1 cellular context compared by ENCODE assay signal in the genomic region with DNA sequence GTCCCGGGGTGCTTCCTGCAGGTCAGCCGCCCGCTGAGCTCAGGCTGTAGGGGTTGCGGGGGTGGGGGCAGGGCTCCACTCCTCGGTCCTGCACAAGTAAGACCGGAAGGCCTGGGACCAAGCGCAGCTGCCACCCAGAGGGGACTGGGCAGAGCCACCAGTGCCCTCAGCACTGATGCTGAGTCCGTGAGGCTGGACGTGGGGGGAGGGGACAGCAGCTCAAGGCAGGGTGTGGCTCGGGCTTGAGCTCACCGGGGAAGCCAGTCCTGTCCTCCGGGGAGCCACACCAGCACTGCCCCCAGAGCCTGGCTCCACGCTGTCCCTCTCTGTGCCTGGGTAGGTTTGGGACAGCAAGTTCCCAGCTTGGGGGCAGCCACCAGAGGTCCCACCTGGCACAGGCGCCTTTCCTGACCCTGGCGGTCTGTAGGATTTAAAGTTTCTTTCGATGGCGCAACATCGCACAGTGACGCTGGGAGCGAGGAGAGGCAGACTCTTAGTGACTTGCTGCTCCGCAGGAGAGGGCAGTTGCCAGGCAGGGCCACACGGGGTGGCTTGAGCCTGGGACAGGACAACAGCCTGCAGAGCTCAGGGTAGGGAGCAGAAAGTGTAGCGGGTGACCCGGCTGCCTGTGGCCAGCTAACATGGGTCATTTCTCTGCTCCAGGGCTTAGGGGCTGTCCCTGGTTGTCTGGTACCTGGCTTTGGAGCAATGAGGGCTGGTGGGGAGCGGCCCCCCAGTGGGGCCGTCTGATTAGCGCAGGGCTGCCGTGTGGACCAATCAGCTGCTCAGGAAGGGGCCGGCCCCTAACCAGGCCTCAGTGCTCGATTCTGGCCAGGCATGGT.
TF ChIP-seq lines count a peak whose summit lies in the region.

No MANE protein-coding gene starts in this region.

TF ChIP-seq in HCT116, 20 proteins besides CTCF, POLR2A, EP300 and RAD21:
- TF ChIP-seq SIN3A (IDR thresholded peaks at IDR 0.05; ENCODE audit: low read depth) (no peak), ZNF274 (IDR thresholded peaks at IDR 0.05; ENCODE audit: low read depth, low read length) (no peak), EZH2phosphoT487 (IDR thresholded peaks at IDR 0.05; ENCODE audit: borderline replicate concordance) (no peak), YY1 (IDR thresholded peaks at IDR 0.05; ENCODE audit: extremely low read depth, insufficient replicate concordance, low read depth, low read length) (no peak), POLR2AphosphoS5 (IDR thresholded peaks at IDR 0.05; ENCODE audit: low read depth, low read length) (no peak), CEBPB (IDR thresholded peaks at IDR 0.05; ENCODE audit: low read depth) (no peak), JUND (IDR thresholded peaks at IDR 0.05) (no peak), CBX3 (IDR thresholded peaks at IDR 0.05; ENCODE audit: low read depth) (no peak), TCF7L2 (IDR thresholded peaks at IDR 0.05; ENCODE audit: borderline replicate concordance, extremely low read depth, insufficient read depth, insufficient read length) (no peak)
- TF ChIP-seq, protein P1, sequence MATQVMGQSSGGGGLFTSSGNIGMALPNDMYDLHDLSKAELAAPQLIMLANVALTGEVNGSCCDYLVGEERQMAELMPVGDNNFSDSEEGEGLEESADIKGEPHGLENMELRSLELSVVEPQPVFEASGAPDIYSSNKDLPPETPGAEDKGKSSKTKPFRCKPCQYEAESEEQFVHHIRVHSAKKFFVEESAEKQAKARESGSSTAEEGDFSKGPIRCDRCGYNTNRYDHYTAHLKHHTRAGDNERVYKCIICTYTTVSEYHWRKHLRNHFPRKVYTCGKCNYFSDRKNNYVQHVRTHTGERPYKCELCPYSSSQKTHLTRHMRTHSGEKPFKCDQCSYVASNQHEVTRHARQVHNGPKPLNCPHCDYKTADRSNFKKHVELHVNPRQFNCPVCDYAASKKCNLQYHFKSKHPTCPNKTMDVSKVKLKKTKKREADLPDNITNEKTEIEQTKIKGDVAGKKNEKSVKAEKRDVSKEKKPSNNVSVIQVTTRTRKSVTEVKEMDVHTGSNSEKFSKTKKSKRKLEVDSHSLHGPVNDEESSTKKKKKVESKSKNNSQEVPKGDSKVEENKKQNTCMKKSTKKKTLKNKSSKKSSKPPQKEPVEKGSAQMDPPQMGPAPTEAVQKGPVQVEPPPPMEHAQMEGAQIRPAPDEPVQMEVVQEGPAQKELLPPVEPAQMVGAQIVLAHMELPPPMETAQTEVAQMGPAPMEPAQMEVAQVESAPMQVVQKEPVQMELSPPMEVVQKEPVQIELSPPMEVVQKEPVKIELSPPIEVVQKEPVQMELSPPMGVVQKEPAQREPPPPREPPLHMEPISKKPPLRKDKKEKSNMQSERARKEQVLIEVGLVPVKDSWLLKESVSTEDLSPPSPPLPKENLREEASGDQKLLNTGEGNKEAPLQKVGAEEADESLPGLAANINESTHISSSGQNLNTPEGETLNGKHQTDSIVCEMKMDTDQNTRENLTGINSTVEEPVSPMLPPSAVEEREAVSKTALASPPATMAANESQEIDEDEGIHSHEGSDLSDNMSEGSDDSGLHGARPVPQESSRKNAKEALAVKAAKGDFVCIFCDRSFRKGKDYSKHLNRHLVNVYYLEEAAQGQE (IDR thresholded peaks at IDR 0.05; ENCODE audit: low read depth): no peak
- TF ChIP-seq, protein P2, sequence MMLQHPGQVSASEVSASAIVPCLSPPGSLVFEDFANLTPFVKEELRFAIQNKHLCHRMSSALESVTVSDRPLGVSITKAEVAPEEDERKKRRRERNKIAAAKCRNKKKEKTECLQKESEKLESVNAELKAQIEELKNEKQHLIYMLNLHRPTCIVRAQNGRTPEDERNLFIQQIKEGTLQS (IDR thresholded peaks at IDR 0.05): no peak
- TF ChIP-seq, protein P3, sequence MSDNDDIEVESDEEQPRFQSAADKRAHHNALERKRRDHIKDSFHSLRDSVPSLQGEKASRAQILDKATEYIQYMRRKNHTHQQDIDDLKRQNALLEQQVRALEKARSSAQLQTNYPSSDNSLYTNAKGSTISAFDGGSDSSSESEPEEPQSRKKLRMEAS (IDR thresholded peaks at IDR 0.05): no peak
TF ChIP-seq in HCT116: peak in this region for 0.
